In genomic region chr5:132265336-132266030, GRCh38 we compare ENCODE assay signal across 8 cellular contexts. TPM values are rescaled to one million over a fixed set of nuclear protein-coding genes. Genes with fewer than 3 reads are reported as not detected.
DNase-seq lines count a peak whose midpoint lies in the region; ATAC-seq and TF ChIP-seq lines count a peak whose summit lies in the region.

No MANE protein-coding gene starts in this region.

- no peak overlapping the region for H2AFZ ChIP-seq in neural progenitor cell (replicated peaks)

- H3K27ac ChIP-seq in esophagus squamous epithelium (peak overlapping the region; percentile 63 to 97 (median 94)), neural progenitor cell (no peak overlapping the region)

- 28 to 43% methylated on average over 3 to 6 of the region's 8 CpGs for WGBS in esophagus squamous epithelium, 2 donors

- no peaks in the 10 kb centered on the region for H3K79me2 ChIP-seq in neural progenitor cell (ENCODE audit: low read depth)

- H3K27ac Mint-ChIP-seq in neural progenitor cell, result peak overlapping the region; percentile 81

- H3K36me3 ChIP-seq in esophagus squamous epithelium, result peaks cover 5 to 92% (median 12%) of the 10 kb centered on the region in 3 donors
- no peaks in the 10 kb centered on the region for H3K36me3 ChIP-seq in neural progenitor cell

- TF ChIP-seq POLR2A in esophagus squamous epithelium (IDR thresholded peaks at IDR 0.05), result peak in 1 of 4 donors; percentile 15

- intact Hi-C loops in esophagus squamous epithelium (cut with DNase I), result no loop called here

- no peaks in the 10 kb centered on the region for H3K9me3 Mint-ChIP-seq in neural progenitor cell

- DNase-seq in AG08396 (ENCODE audit: low spot score) (peak; percentile 94), NCI-H748 (lab: John Stamatoyannopoulos, UW; ENCODE audit: unreplicated experiment) (peak; percentile 66), esophagus squamous epithelium (lab: John Stamatoyannopoulos, UW) (no peak), neural progenitor cell (ENCODE audit: low spot score) (no peak), NOMO-1 treated with DMSO at 0.1 percent for 48 hours (lab: John Stamatoyannopoulos, UW; ENCODE audit: unreplicated experiment) (no peak), GM19240 (ENCODE audit: insufficient read length, low spot score) (no peak), NCI-H1092 (lab: John Stamatoyannopoulos, UW) (no peak)

- H3K4me2 ChIP-seq in neural progenitor cell, result no peak overlapping the region

- peaks cover 41% of the 10 kb centered on the region for H3K4me1 Mint-ChIP-seq in neural progenitor cell

- H3K4me3 ChIP-seq in esophagus squamous epithelium, result no peak overlapping the region
- no peak overlapping the region for H3K4me3 ChIP-seq in neural progenitor cell

- no peaks in the 10 kb centered on the region for H3K27me3 ChIP-seq in esophagus squamous epithelium
- no peaks in the 10 kb centered on the region for H3K27me3 ChIP-seq in neural progenitor cell

- H3K4me1 ChIP-seq in esophagus squamous epithelium (peaks cover 32 to 96% (median 50%) of the 10 kb centered on the region in 3 donors), neural progenitor cell (peaks cover 7% of the 10 kb centered on the region)

- no peak overlapping the region for H3K9ac ChIP-seq in neural progenitor cell

- peaks cover 11% of the 10 kb centered on the region for H3K36me3 Mint-ChIP-seq in neural progenitor cell

- TF ChIP-seq CTCF in esophagus squamous epithelium (IDR thresholded peaks at IDR 0.05) (no peak), neural progenitor cell (IDR thresholded peaks at IDR 0.05) (no peak)

- H4K20me1 ChIP-seq in neural progenitor cell (ENCODE audit: low read depth), result no peaks in the 10 kb centered on the region

- H3K9me3 ChIP-seq in esophagus squamous epithelium (no peaks in the 10 kb centered on the region), neural progenitor cell (ENCODE audit: low read depth) (no peaks in the 10 kb centered on the region)

- ATAC-seq in GM21515 (IDR thresholded peaks at IDR 0.05; ENCODE audit: unreplicated experiment), result no peak

- H3K4me3 Mint-ChIP-seq in neural progenitor cell, result no peak overlapping the region

- peaks cover 2% of the 10 kb centered on the region for H3K27me3 Mint-ChIP-seq in neural progenitor cell (ENCODE audit: insufficient read depth, low read depth)

- no peaks in the 10 kb centered on the region for H3F3A ChIP-seq in neural progenitor cell (ENCODE audit: low read depth)

RNA-seq across cellular contexts. Expression of gene PDLIM4, which starts 8.0 kb away (rescaled TPM):
- total RNA-seq in esophagus squamous epithelium (10 to 100 TPM; 16.5 to 79.2 (median 47.7) TPM), neural progenitor cell (ENCODE audit: low replicate concordance) (8.3 and 10.3 TPM in 2 replicates)

RNA-seq across cellular contexts. Expression of gene SLC22A4, which starts 28.7 kb away (rescaled TPM):
- total RNA-seq in esophagus squamous epithelium, result under 1 TPM in 3 of 4 donors, not detected in 1; 0.11 to 0.79 (median 0.38) TPM
- total RNA-seq in neural progenitor cell (ENCODE audit: low replicate concordance), result 0.06 and 0.09 TPM in 2 replicates

RNA-seq across cellular contexts. Expression of gene P4HA2, which starts 37.8 kb away (rescaled TPM):
- total RNA-seq in esophagus squamous epithelium, result 10 to 100 TPM; 14.7 to 22.2 (median 16.7) TPM
- total RNA-seq in neural progenitor cell (ENCODE audit: low replicate concordance), result 12.4 and 15.9 TPM in 2 replicates

Comparison
In these comparisons a context has a peak if more than half of its experiments do, and no peak if none do; other contexts are left out.
1. DNase-seq: peak in AG08396 (single experiment) and NCI-H748 (single experiment); none in esophagus squamous epithelium (single experiment), neural progenitor cell (single experiment), NOMO-1 treated with DMSO at 0.1 percent for 48 hours (single experiment), GM19240 (single experiment) and NCI-H1092 (single experiment).